In the genomic region with DNA sequence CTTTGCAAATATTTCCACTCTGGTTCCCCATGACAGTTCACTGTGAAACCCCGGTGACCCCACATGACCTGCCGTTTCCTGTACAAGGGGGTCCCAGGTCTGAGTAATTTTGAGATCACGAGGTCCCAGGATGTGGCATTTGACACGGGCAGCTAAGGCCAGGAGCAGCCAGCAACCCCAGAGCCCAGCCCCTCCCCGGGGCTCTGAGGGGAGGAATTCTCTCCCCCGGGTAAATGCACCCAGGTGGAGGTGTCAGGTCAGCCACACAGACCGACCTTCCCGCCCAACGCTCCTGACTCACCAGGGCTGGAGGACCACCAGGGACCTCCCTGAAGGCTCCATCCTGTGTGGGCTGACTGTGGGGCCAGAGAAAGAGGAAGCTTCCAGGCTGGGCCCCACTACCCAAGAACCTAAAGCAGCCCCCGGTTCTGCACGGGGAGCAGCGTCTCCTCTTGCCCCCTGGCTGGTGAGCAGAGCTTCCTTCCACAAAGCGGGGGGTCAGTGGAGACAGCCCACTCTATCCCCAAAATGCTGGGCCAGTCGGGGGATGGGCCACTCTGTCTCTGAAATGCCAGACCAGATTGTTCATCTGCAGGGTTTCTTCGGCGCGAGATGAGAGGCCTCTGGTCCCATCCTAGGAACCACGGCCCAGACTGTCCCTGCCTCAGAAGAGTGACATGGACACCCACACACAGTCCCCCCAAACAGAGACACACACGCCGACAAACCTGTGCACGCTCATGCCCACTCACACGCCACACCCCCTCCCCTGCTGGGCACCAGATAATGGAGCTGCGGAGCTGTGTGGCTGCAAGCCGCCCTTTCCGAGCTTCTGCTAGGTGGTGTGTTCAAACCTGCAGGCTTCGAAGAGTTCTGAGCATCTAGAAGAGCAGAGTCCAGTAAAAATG, we compare ENCODE assay signal across 1 cellular context.
TF ChIP-seq lines count a peak whose summit lies in the region.

No MANE protein-coding gene starts in this region.

TF ChIP-seq in HepG2, 621 proteins besides CTCF, POLR2A, EP300 and RAD21 (continued from another document):
- TF ChIP-seq, protein P1, sequence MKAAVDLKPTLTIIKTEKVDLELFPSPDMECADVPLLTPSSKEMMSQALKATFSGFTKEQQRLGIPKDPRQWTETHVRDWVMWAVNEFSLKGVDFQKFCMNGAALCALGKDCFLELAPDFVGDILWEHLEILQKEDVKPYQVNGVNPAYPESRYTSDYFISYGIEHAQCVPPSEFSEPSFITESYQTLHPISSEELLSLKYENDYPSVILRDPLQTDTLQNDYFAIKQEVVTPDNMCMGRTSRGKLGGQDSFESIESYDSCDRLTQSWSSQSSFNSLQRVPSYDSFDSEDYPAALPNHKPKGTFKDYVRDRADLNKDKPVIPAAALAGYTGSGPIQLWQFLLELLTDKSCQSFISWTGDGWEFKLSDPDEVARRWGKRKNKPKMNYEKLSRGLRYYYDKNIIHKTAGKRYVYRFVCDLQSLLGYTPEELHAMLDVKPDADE (CRISPR knock-in tag; IDR thresholded peaks at IDR 0.05) = no peak
- TF ChIP-seq, protein P2, sequence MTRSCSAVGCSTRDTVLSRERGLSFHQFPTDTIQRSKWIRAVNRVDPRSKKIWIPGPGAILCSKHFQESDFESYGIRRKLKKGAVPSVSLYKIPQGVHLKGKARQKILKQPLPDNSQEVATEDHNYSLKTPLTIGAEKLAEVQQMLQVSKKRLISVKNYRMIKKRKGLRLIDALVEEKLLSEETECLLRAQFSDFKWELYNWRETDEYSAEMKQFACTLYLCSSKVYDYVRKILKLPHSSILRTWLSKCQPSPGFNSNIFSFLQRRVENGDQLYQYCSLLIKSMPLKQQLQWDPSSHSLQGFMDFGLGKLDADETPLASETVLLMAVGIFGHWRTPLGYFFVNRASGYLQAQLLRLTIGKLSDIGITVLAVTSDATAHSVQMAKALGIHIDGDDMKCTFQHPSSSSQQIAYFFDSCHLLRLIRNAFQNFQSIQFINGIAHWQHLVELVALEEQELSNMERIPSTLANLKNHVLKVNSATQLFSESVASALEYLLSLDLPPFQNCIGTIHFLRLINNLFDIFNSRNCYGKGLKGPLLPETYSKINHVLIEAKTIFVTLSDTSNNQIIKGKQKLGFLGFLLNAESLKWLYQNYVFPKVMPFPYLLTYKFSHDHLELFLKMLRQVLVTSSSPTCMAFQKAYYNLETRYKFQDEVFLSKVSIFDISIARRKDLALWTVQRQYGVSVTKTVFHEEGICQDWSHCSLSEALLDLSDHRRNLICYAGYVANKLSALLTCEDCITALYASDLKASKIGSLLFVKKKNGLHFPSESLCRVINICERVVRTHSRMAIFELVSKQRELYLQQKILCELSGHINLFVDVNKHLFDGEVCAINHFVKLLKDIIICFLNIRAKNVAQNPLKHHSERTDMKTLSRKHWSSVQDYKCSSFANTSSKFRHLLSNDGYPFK (CRISPR knock-in tag; IDR thresholded peaks at IDR 0.05; ENCODE audit: borderline replicate concordance) = 0 out of 2 replicates have a peak, but pooled peaks have one; percentile 9
- TF ChIP-seq ZNF280B (CRISPR knock-in tag; IDR thresholded peaks at IDR 0.05; ENCODE audit: borderline replicate concordance) = 0 out of 2 replicates have a peak, but pooled peaks have one; percentile 38
- no peak for TF ChIP-seq CCDC6 (CRISPR knock-in tag; IDR thresholded peaks at IDR 0.05)
- TF ChIP-seq NRL (CRISPR knock-in tag; IDR thresholded peaks at IDR 0.05; ENCODE audit: borderline replicate concordance) = no peak; the same call in 1 of the 2 replicates
- TF ChIP-seq ZNF772 (CRISPR knock-in tag; IDR thresholded peaks at IDR 0.05) = no peak
- TF ChIP-seq PHF8 (CRISPR knock-in tag; IDR thresholded peaks at IDR 0.05) = 0 out of 2 replicates have a peak, but pooled peaks have one; percentile 7
- TF ChIP-seq SCMH1 (CRISPR knock-in tag; IDR thresholded peaks at IDR 0.05; ENCODE audit: borderline replicate concordance) = no peak
- TF ChIP-seq PAF1 (CRISPR knock-in tag; IDR thresholded peaks at IDR 0.05) = no peak
- no peak for TF ChIP-seq MXD3 (CRISPR knock-in tag; IDR thresholded peaks at IDR 0.05)
TF ChIP-seq in HepG2: peak in this region for 15.
